ENCODE assay signal across 1 cellular context in genomic region chr7:66920769-66921395, GRCh38.
TF ChIP-seq lines count a peak whose summit lies in the region.

TMEM248 (plus strand) TSS chr7:66921225; CDS start chr7:66941866, 20,641 bp downstream.

TF ChIP-seq in HepG2, 621 proteins besides CTCF, POLR2A, EP300 and RAD21 (continued from another document and continues in another):
- no peak; the same call in 1 of the 2 replicates for TF ChIP-seq TIGD3 (CRISPR knock-in tag; IDR thresholded peaks at IDR 0.05; ENCODE audit: borderline replicate concordance)
- TF ChIP-seq ZNF598 (CRISPR knock-in tag; IDR thresholded peaks at IDR 0.05; ENCODE audit: borderline replicate concordance) = no peak
- TF ChIP-seq SP4 (CRISPR knock-in tag; IDR thresholded peaks at IDR 0.05) = peak; percentile 72
- TF ChIP-seq ISL2 (CRISPR knock-in tag; IDR thresholded peaks at IDR 0.05) = no peak
- peak; percentile 45; the same call in 1 of the 2 replicates for TF ChIP-seq ZNF75D (CRISPR knock-in tag; IDR thresholded peaks at IDR 0.05; ENCODE audit: borderline replicate concordance)
- TF ChIP-seq BORCS8-MEF2B (CRISPR knock-in tag; IDR thresholded peaks at IDR 0.05) = peak; percentile 95
- TF ChIP-seq THAP7 (CRISPR knock-in tag; IDR thresholded peaks at IDR 0.05) = 0 out of 2 replicates have a peak, but pooled peaks have one; percentile 30
- no peak for TF ChIP-seq LRRFIP1 (CRISPR knock-in tag; conservative IDR thresholded peaks at IDR 0.05)
- 0 out of 2 replicates have a peak, but pooled peaks have one; percentile 85 for TF ChIP-seq ZSCAN30 (CRISPR knock-in tag; IDR thresholded peaks at IDR 0.05)
- TF ChIP-seq PBX3 (CRISPR knock-in tag; IDR thresholded peaks at IDR 0.05; ENCODE audit: borderline replicate concordance) = no peak
- TF ChIP-seq CBX1 (IDR thresholded peaks at IDR 0.05; ENCODE audit: low read depth) = peak; percentile 84
- peak; percentile 88 for TF ChIP-seq ZSCAN29 (CRISPR knock-in tag; conservative IDR thresholded peaks at IDR 0.05)
- no peak for TF ChIP-seq ZNF282 (IDR thresholded peaks at IDR 0.05; ENCODE audit: partially characterized antibody)
- peak; percentile 85; the same call in 1 of the 2 replicates for TF ChIP-seq HBP1 (CRISPR knock-in tag; IDR thresholded peaks at IDR 0.05; ENCODE audit: low read depth)
- no peak for TF ChIP-seq KLF6 (CRISPR knock-in tag; IDR thresholded peaks at IDR 0.05)
- TF ChIP-seq GATAD2A (CRISPR knock-in tag; IDR thresholded peaks at IDR 0.05) = peak; percentile 85
- peak; percentile 80 for TF ChIP-seq ZBTB26 (CRISPR knock-in tag; IDR thresholded peaks at IDR 0.05; ENCODE audit: borderline replicate concordance)
- no peak; the same call in 1 of the 2 replicates for TF ChIP-seq ZMAT3 (CRISPR knock-in tag; conservative IDR thresholded peaks at IDR 0.05)
- TF ChIP-seq ZNF550 (CRISPR knock-in tag; IDR thresholded peaks at IDR 0.05; ENCODE audit: borderline replicate concordance) = peak; percentile 21; the same call in 1 of the 2 replicates
- no peak for TF ChIP-seq TRAFD1 (CRISPR knock-in tag; IDR thresholded peaks at IDR 0.05; ENCODE audit: borderline replicate concordance)
- TF ChIP-seq MAX (IDR thresholded peaks at IDR 0.05) = peak; percentile 98
- no peak for TF ChIP-seq GRHL1 (CRISPR knock-in tag; conservative IDR thresholded peaks at IDR 0.05)
- TF ChIP-seq MXI1 (IDR thresholded peaks at IDR 0.05; ENCODE audit: borderline replicate concordance, low read depth, low read length) = peak; percentile 89; the same call in 2 of the 3 replicates
- 0 out of 2 replicates have a peak, but pooled peaks have one; percentile 76 for TF ChIP-seq SNAPC2 (CRISPR knock-in tag; IDR thresholded peaks at IDR 0.05)
- no peak for TF ChIP-seq ZNF546 (CRISPR knock-in tag; conservative IDR thresholded peaks at IDR 0.05)
- TF ChIP-seq ZBTB49 (CRISPR knock-in tag; IDR thresholded peaks at IDR 0.05; ENCODE audit: borderline replicate concordance) = no peak
- 0 out of 2 replicates have a peak, but pooled peaks have one; percentile 31 for TF ChIP-seq ZNF629 (CRISPR knock-in tag; conservative IDR thresholded peaks at IDR 0.05)
- TF ChIP-seq ZNF552 (CRISPR knock-in tag; IDR thresholded peaks at IDR 0.05; ENCODE audit: borderline replicate concordance) = peak; percentile 65; the same call in 1 of the 2 replicates
- no peak for TF ChIP-seq DNMT3B (CRISPR knock-in tag; conservative IDR thresholded peaks at IDR 0.05)
- TF ChIP-seq AFF4 (CRISPR knock-in tag; IDR thresholded peaks at IDR 0.05) = no peak
- TF ChIP-seq ZNF678 (CRISPR knock-in tag; IDR thresholded peaks at IDR 0.05) = no peak
- peak; percentile 78 for TF ChIP-seq RXRA (CRISPR knock-in tag; IDR thresholded peaks at IDR 0.05)
- peak; percentile 49 for TF ChIP-seq JARID2 (CRISPR knock-in tag; IDR thresholded peaks at IDR 0.05; ENCODE audit: insufficient replicate concordance)
- TF ChIP-seq ZSCAN20 (CRISPR knock-in tag; IDR thresholded peaks at IDR 0.05; ENCODE audit: borderline replicate concordance) = no peak
- peak; percentile 49; the same call in 1 of the 2 replicates for TF ChIP-seq HIC2 (CRISPR knock-in tag; IDR thresholded peaks at IDR 0.05; ENCODE audit: low read depth)
- TF ChIP-seq PHB2 (IDR thresholded peaks at IDR 0.05; ENCODE audit: partially characterized antibody) = no peak
- peak; percentile 96 for TF ChIP-seq ZSCAN21 (CRISPR knock-in tag; IDR thresholded peaks at IDR 0.05; ENCODE audit: borderline replicate concordance)
